22 cellular contexts compared by ENCODE assay signal in the genomic region with DNA sequence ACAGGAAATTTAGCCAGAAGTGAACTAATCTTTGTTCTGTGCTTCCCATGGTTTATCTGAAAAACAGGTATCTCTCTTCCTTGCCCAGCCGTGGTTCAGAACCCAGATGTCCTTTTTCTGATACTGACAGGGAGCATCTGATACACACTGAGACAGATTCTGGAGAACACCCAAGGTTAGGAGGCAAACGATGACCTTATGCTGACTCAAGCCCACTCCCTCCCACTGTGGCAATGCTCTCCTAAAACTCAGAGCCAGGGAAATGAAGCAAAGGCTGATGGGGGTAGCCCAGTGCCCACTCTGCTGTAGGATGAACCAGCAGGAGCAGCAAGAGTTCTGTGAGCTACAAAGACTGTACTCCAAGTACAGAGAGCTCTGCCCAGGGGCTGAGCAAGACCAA.
"Had no signal": no experiment of that assay in that cellular context is flagged by ENCODE, and none has a peak within 500 bp of the region (broad histone marks: within the 10 kb centered on the region; RNA-seq: fewer than 3 reads in every experiment).

No MANE protein-coding gene starts in this region.

- DNase-seq: activated CD4-positive, alpha-beta memory T cell treated with anti-CD3 and anti-CD28 coated beads for 36 hours; activated CD4-positive, alpha-beta T cell treated with anti-CD3 and anti-CD28 coated beads for 48 hours; activated CD4-positive, CD25-positive, alpha-beta regulatory T cell; activated effector memory CD4-positive, alpha-beta T cell treated with anti-CD3 and anti-CD28 coated beads, Interleukin-2, amount 50 U/mL, for 16 hours; activated naive CD4-positive, alpha-beta T cell treated with anti-CD3 and anti-CD28 coated beads, Interleukin-2, amount 10 ng/mL, durations not matched to agents 7 days and 5 days; activated T-cell treated with anti-CD3 and anti-CD28 coated beads, Interleukin-2, amount 50 U/mL, for 72 hours; cerebellar nuclear complex; heart right ventricle; islet precursor cell; left cardiac atrium; ovary; spleen; stimulated activated CD4-positive, alpha-beta T cell treated with anti-CD3 and anti-CD28 coated beads, Interleukin-4, amount 100 ng/mL, for 1 hour; stimulated activated naive CD4-positive, alpha-beta T cell had no signal

- H3K9me3 ChIP-seq: esophagus muscularis mucosa, gastroesophageal sphincter, heart right ventricle, neutrophil, ovary, prostate gland, spleen, thoracic aorta, vagina had no signal

- H3K27me3 ChIP-seq: ovary, vagina had no signal

- H3K4me3 ChIP-seq: coronary artery, esophagus muscularis mucosa, gastroesophageal sphincter, heart right ventricle, ovary, prostate gland, spleen, thoracic aorta, vagina had no signal

- ATAC-seq: activated T-cell treated with anti-CD3 and anti-CD28 coated beads, Interleukin-2, amount 50 U/mL, for 72 hours; gastroesophageal sphincter; heart right ventricle; left cardiac atrium had no signal

- H3K4me1 ChIP-seq: esophagus muscularis mucosa, gastroesophageal sphincter, heart right ventricle, prostate gland, spleen, vagina had no signal

- H3K36me3 ChIP-seq: esophagus muscularis mucosa, gastroesophageal sphincter, heart right ventricle, neutrophil, ovary, prostate gland, spleen, vagina had no signal

- FAIRE-seq: TTC549 had no signal

- H3K27ac ChIP-seq: coronary artery, esophagus muscularis mucosa, gastroesophageal sphincter, heart right ventricle, neutrophil, ovary, prostate gland, spleen, thoracic aorta, vagina had no signal
